ENCODE assay signal across 21 cellular contexts in genomic region chr11:99494065-99494464, GRCh38.
DNase-seq lines count a peak whose midpoint lies in the region; ATAC-seq, FAIRE-seq and TF ChIP-seq lines count a peak whose summit lies in the region.
"Had no signal": no experiment of that assay in that cellular context is flagged by ENCODE, and none has a peak within 500 bp of the region (broad histone marks: within the 10 kb centered on the region; RNA-seq: fewer than 3 reads in every experiment).

No MANE protein-coding gene starts in this region.

- H3K4me2 ChIP-seq in HepG2 (ENCODE audit: low read depth, low read length), result no peak overlapping the region
- H3K4me2 ChIP-seq in K562 (ENCODE audit: insufficient read depth, low read length), result no peak overlapping the region
- no peak overlapping the region for H3K4me2 ChIP-seq in smooth muscle cell
- H3K4me2 ChIP-seq: BLaER1 had no signal

- no peaks in the 10 kb centered on the region for H3K9me1 ChIP-seq in K562 (ENCODE audit: control insufficient read depth, insufficient read depth, low read length)

- no peak for TF ChIP-seq CTCF in HepG2 (CRISPR knock-in tag; IDR thresholded peaks at IDR 0.05)
- TF ChIP-seq CTCF in right lobe of liver (IDR thresholded peaks at IDR 0.05), result no peak
- no peak for TF ChIP-seq CTCF in K562 (IDR thresholded peaks at IDR 0.05 in 2 of 3, conservative IDR thresholded peaks at IDR 0.05 in 1 of 3; ENCODE audit: insufficient read depth in 2 of 3, low read depth in 1 of 3, low read length in 3 of 3)
- no peak for TF ChIP-seq CTCF in smooth muscle cell (IDR thresholded peaks at IDR 0.05; ENCODE audit: borderline replicate concordance, insufficient read depth, poor library complexity, severe bottlenecking)
- no peak for TF ChIP-seq CTCF in lower leg skin (IDR thresholded peaks at IDR 0.05)

- H3K9ac ChIP-seq in HepG2 (ENCODE audit: insufficient read depth, low read depth, low read length), result no peak overlapping the region
- no peak overlapping the region for H3K9ac ChIP-seq in K562 (ENCODE audit: insufficient read depth in 1 of 2, low read depth in 2 of 2, low read length in 2 of 2)
- no peak overlapping the region for H3K9ac ChIP-seq in smooth muscle cell (ENCODE audit: low read depth)
- H3K9ac ChIP-seq: BLaER1 had no signal

- no peaks in the 10 kb centered on the region for H3K36me3 ChIP-seq in HepG2 (replicated peaks in 1 of 2; ENCODE audit: control insufficient read depth in 1 of 2, insufficient read depth in 2 of 2, low read length in 2 of 2)
- no peaks in the 10 kb centered on the region for H3K36me3 ChIP-seq in right lobe of liver
- H3K36me3 ChIP-seq in K562 (ENCODE audit: control insufficient read depth, insufficient read depth, low read length), result no peaks in the 10 kb centered on the region
- no peaks in the 10 kb centered on the region for H3K36me3 ChIP-seq in smooth muscle cell (ENCODE audit: low read depth)
- H3K36me3 ChIP-seq: BE2C, BLaER1 had no signal

- no peaks in the 10 kb centered on the region for H3K79me2 ChIP-seq in HepG2 (ENCODE audit: insufficient read depth, low read length)
- H3K79me2 ChIP-seq in K562 (ENCODE audit: control insufficient read depth, insufficient read depth, low read length), result no peaks in the 10 kb centered on the region
- no peaks in the 10 kb centered on the region for H3K79me2 ChIP-seq in smooth muscle cell (ENCODE audit: low read depth)

- TF ChIP-seq RAD21 in HepG2 (CRISPR knock-in tag; IDR thresholded peaks at IDR 0.05), result no peak
- no peak for TF ChIP-seq RAD21 in K562 (CRISPR knock-in tag; conservative IDR thresholded peaks at IDR 0.05 in 1 of 2, IDR thresholded peaks at IDR 0.05 in 1 of 2)

- H3K27me3 ChIP-seq in HepG2 (ENCODE audit: control insufficient read depth in 1 of 2, insufficient read depth in 2 of 2, low read length in 2 of 2) (no peaks in the 10 kb centered on the region), right lobe of liver (no peaks in the 10 kb centered on the region), K562 (ENCODE audit: control insufficient read depth in 2 of 2, insufficient read depth in 2 of 2, low read length in 2 of 2) (no peaks in the 10 kb centered on the region), smooth muscle cell (ENCODE audit: low read depth) (no peaks in the 10 kb centered on the region)
- H3K27me3 ChIP-seq: BE2C, BLaER1 had no signal

- H2AFZ ChIP-seq in HepG2 (ENCODE audit: low read length), result no peak overlapping the region
- H2AFZ ChIP-seq in K562 (ENCODE audit: low read depth, low read length), result no peak overlapping the region
- peak overlapping the region; percentile 24 for H2AFZ ChIP-seq in smooth muscle cell (ENCODE audit: low read depth)

- no TSS peak for BruUV-seq in HepG2 (replicated peaks; lab: Mats Ljungman, UMichigan)
- BruUV-seq in K562 (replicated peaks; lab: Mats Ljungman, UMichigan), result no TSS peak

- POLR2A ChIA-PET in HepG2 (lab: Yijun Ruan, JAX), result no interaction called here
- POLR2A ChIA-PET in K562 (lab: Yijun Ruan, JAX), result no interaction called here

- in situ Hi-C loops in HepG2 (cut with HindIII; ENCODE audit: extremely low pct_ligation_motif_present, low pct_unique_long_range_greater_than_20kb), result no loop called here
- in situ Hi-C loops in K562 (cut with MboI), result no loop called here

- TF ChIP-seq POLR2A in HepG2 (IDR thresholded peaks at IDR 0.05; ENCODE audit: insufficient read depth in 1 of 2, low read depth in 2 of 2, low read length in 2 of 2) (no peak), right lobe of liver (IDR thresholded peaks at IDR 0.05) (no peak), K562 (conservative IDR thresholded peaks at IDR 0.05) (no peak), lower leg skin (IDR thresholded peaks at IDR 0.05) (no peak)

- no peak for ATAC-seq in HepG2
- ATAC-seq in right lobe of liver, result no peak
- no peak for ATAC-seq in K562

- H3K4me3 ChIP-seq in HepG2 (replicated peaks in 1 of 3; ENCODE audit: insufficient read depth in 1 of 3, low read depth in 2 of 3, low read length in 3 of 3), result no peak overlapping the region
- no peak overlapping the region for H3K4me3 ChIP-seq in right lobe of liver
- no peak overlapping the region for H3K4me3 ChIP-seq in K562
- no peak overlapping the region for H3K4me3 ChIP-seq in smooth muscle cell
- no peak overlapping the region for H3K4me3 ChIP-seq in lower leg skin (ENCODE audit: low read depth, poor library complexity, severe bottlenecking)
- H3K4me3 ChIP-seq: BLaER1 had no signal

- CTCF ChIA-PET in HepG2 (lab: Yijun Ruan, JAX; ENCODE audit: low intra/inter-chr PET ratio, low total read pairs), result no interaction called here
- CTCF ChIA-PET in K562 (lab: Yijun Ruan, JAX; ENCODE audit: low intra/inter-chr PET ratio), result no interaction called here

- WGBS in HepG2 (ENCODE audit: low lambda C conversion rate), result 4% methylated on average over 4 of the region's 4 CpGs
- WGBS in right lobe of liver (ENCODE audit: insufficient coverage, low coverage, low lambda C conversion rate, missing lambda C conversion rate), result 72% methylated on average over 4 of the region's 4 CpGs
- WGBS in K562 (ENCODE audit: insufficient coverage, low coverage, missing lambda C conversion rate), result 7% methylated on average over 4 of the region's 4 CpGs
- 94% methylated on average over 4 of the region's 4 CpGs for WGBS in smooth muscle cell (ENCODE audit: low lambda C conversion rate)
- 79 to 84% methylated on average over 4 of the region's 4 CpGs for WGBS in lower leg skin, 2 donors

- H4K20me1 ChIP-seq in HepG2 (ENCODE audit: insufficient read depth, low read length) (no peaks in the 10 kb centered on the region), K562 (replicated peaks; ENCODE audit: control insufficient read depth, insufficient read depth, low read length) (no peaks in the 10 kb centered on the region), smooth muscle cell (ENCODE audit: low read depth) (no peaks in the 10 kb centered on the region)
- H4K20me1 ChIP-seq: BLaER1 had no signal

- FAIRE-seq in HepG2 (lab: Jason Lieb, UNC) (no peak), K562 (lab: Jason Lieb, UNC) (no peak)
- FAIRE-seq: D721Med, GM12891 had no signal

- no peaks in the 10 kb centered on the region for H3F3A ChIP-seq in smooth muscle cell (ENCODE audit: low read depth)

- TF ChIP-seq EP300 in HepG2 (IDR thresholded peaks at IDR 0.05; ENCODE audit: low read depth in 2 of 2, low read length in 2 of 2) (no peak), HepG2 (CRISPR knock-in tag; IDR thresholded peaks at IDR 0.05; ENCODE audit: borderline replicate concordance) (no peak), K562 (IDR thresholded peaks at IDR 0.05; ENCODE audit: low read length) (no peak)

- intact Hi-C loops in HepG2 (cut with micrococcal nuclease; ENCODE audit: unreplicated experiment) (no loop called here), right lobe of liver (cut with DNase I) (no loop called here), K562 (cut with micrococcal nuclease) (no loop called here), lower leg skin (cut with DNase I; ENCODE audit: low total_unique reads) (no loop called here)

- H3K4me1 ChIP-seq in HepG2 (ENCODE audit: insufficient read depth, low read length) (no peaks in the 10 kb centered on the region), right lobe of liver (no peaks in the 10 kb centered on the region), K562 (replicated peaks in 1 of 2; ENCODE audit: control insufficient read depth in 2 of 2, insufficient read depth in 2 of 2, low read length in 2 of 2) (no peaks in the 10 kb centered on the region), smooth muscle cell (ENCODE audit: low read depth) (no peaks in the 10 kb centered on the region)
- H3K4me1 ChIP-seq: BE2C had no signal

- no peaks in the 10 kb centered on the region for H3K9me3 ChIP-seq in HepG2 (ENCODE audit: low read length)
- H3K9me3 ChIP-seq in right lobe of liver, result no peaks in the 10 kb centered on the region
- no peaks in the 10 kb centered on the region for H3K9me3 ChIP-seq in K562 (replicated peaks; ENCODE audit: control insufficient read depth, insufficient read depth, low read depth, low read length)
- H3K9me3 ChIP-seq in smooth muscle cell (replicated peaks; ENCODE audit: low read depth), result no peaks in the 10 kb centered on the region
- H3K9me3 ChIP-seq: BE2C, BLaER1 had no signal

- DNase-seq in HepG2 (ENCODE audit: low spot score) (no peak), right lobe of liver (no peak), NCI-H82 (lab: John Stamatoyannopoulos, UW) (peak; percentile 32), K562 (ENCODE audit: extremely low read depth in 1 of 4, low spot score in 3 of 4) (no peak), smooth muscle cell (lab: John Stamatoyannopoulos, UW; ENCODE audit: unreplicated experiment) (no peak), NCI-H2227 treated with DMSO at 0.1 percent for 48 hours (lab: John Stamatoyannopoulos, UW) (no peak), lower leg skin (ENCODE audit: low spot score in 2 of 2) (no peak), D341Med (ENCODE audit: low spot score) (no peak)
- DNase-seq: ACHN; BE2C; C1 segment of cervical spinal cord; CD4-positive, alpha-beta memory T cell; CD4-positive, CD25-positive, alpha-beta regulatory T cell; CD8-positive, alpha-beta memory T cell; COR-L47; DMS79 treated with DMSO at 0.1 percent for 48 hours; GF-D8 had no signal

- H3K27ac ChIP-seq in HepG2 (ENCODE audit: extremely low read length, insufficient read depth, low read length), result no peak overlapping the region
- H3K27ac ChIP-seq in right lobe of liver, result no peak overlapping the region
- no peak overlapping the region for H3K27ac ChIP-seq in K562 (ENCODE audit: extremely low read depth, low read depth, low read length)
- H3K27ac ChIP-seq in smooth muscle cell (ENCODE audit: low read depth), result no peak overlapping the region
- H3K27ac ChIP-seq: 22Rv1, BLaER1 had no signal

TF ChIP-seq in HepG2, 621 proteins besides CTCF, POLR2A, EP300 and RAD21 (continues in another document):
- no peak for TF ChIP-seq MXD1 (CRISPR knock-in tag; IDR thresholded peaks at IDR 0.05)
- no peak for TF ChIP-seq KDM1A (CRISPR knock-in tag; IDR thresholded peaks at IDR 0.05)
- TF ChIP-seq ZNF776 (CRISPR knock-in tag; IDR thresholded peaks at IDR 0.05), result no peak
- TF ChIP-seq MAFF (IDR thresholded peaks at IDR 0.05; ENCODE audit: low read depth, low read length), result peak; percentile 88

TF ChIP-seq in K562, 482 proteins besides CTCF, POLR2A, EP300 and RAD21 (continues in another document):
- TF ChIP-seq DPF2 (IDR thresholded peaks at IDR 0.05) (no peak), PURB (CRISPR knock-in tag; IDR thresholded peaks at IDR 0.05; ENCODE audit: low read depth) (no peak), MAFK (IDR thresholded peaks at IDR 0.05; ENCODE audit: low read length) (peak; percentile 75), KDM1A (IDR thresholded peaks at IDR 0.05) (no peak), ZSCAN32 (CRISPR knock-in tag; IDR thresholded peaks at IDR 0.05) (no peak), MAFF (IDR thresholded peaks at IDR 0.05; ENCODE audit: low read length) (peak; percentile 63), RBM34 (IDR thresholded peaks at IDR 0.05; ENCODE audit: borderline replicate concordance, insufficient read depth, low read length) (no peak), CHD2 (IDR thresholded peaks at IDR 0.05; ENCODE audit: low read depth, low read length) (no peak), PHF20 (IDR thresholded peaks at IDR 0.05; ENCODE audit: partially characterized antibody) (no peak), CREBBP (IDR thresholded peaks at IDR 0.05; ENCODE audit: low read depth, low read length) (no peak), MBD2 (IDR thresholded peaks at IDR 0.05; ENCODE audit: borderline replicate concordance, low read depth) (no peak), PTBP1 (IDR thresholded peaks at IDR 0.05; ENCODE audit: low read depth, low read length) (no peak)

Comparison
In these comparisons a context has a peak if more than half of its experiments do, and no peak if none do; other contexts are left out.
1. Of the 241 proteins assayed by ChIP-seq in both HepG2 and K562: peak only in HepG2: none; only in K562: MAFG; in both: MAFF and MAFK; in neither: 238.